23 cellular contexts compared by ENCODE assay signal in genomic region chr20:16441526-16442164, GRCh38.
"Had no signal": no experiment of that assay in that cellular context is flagged by ENCODE, and none has a peak within 500 bp of the region (broad histone marks: within the 10 kb centered on the region; RNA-seq: fewer than 3 reads in every experiment).

No MANE protein-coding gene starts in this region.

- H3K4me2 ChIP-seq: neural progenitor cell had no signal

- H3K4me1 ChIP-seq: neural progenitor cell, right atrium auricular region, transverse colon had no signal

- H3K9ac ChIP-seq: neural progenitor cell had no signal

- H3K9me3 ChIP-seq: esophagus squamous epithelium, ovary, right atrium auricular region, sigmoid colon, thoracic aorta, transverse colon had no signal

- H3K36me3 ChIP-seq: neural progenitor cell, ovary, right atrium auricular region, sigmoid colon, thoracic aorta, transverse colon had no signal

- H3K27ac ChIP-seq: epithelial cell of prostate, esophagus squamous epithelium, foreskin keratinocyte, neural progenitor cell, ovary, right atrium auricular region, sigmoid colon, skin epidermis, stomach, thoracic aorta, transverse colon had no signal

- H3K4me3 ChIP-seq: esophagus squamous epithelium, lung, neural progenitor cell, ovary, right atrium auricular region, sigmoid colon, skin epidermis, stomach, thoracic aorta, transverse colon had no signal

- H2AFZ ChIP-seq: neural progenitor cell had no signal

- DNase-seq: effector memory CD8-positive, alpha-beta T cell; esophagus squamous epithelium; foreskin keratinocyte; kidney; left colon; left ventricle myocardium superior; mesenchymal stem cell; midbrain; nucleus accumbens; ovary; sigmoid colon; stimulated activated CD4-positive, alpha-beta T cell treated with anti-CD3 and anti-CD28 coated beads, Interleukin-2, amount 100 ng/mL, for 24 hours; stimulated activated CD4-positive, alpha-beta T cell treated with anti-CD3 and anti-CD28 coated beads, Interleukin-4, amount 100 ng/mL, for 4 hours; stimulated activated naive CD4-positive, alpha-beta T cell; stomach; substantia nigra; transverse colon had no signal

- H3K27me3 ChIP-seq: esophagus squamous epithelium, foreskin keratinocyte, neural progenitor cell, ovary, right atrium auricular region, sigmoid colon, stomach, transverse colon had no signal
